In genomic region chr14:39563361-39563760, GRCh38 we compare ENCODE assay signal across 26 cellular contexts.
"Had no signal": no experiment of that assay in that cellular context is flagged by ENCODE, and none has a peak within 500 bp of the region (broad histone marks: within the 10 kb centered on the region; RNA-seq: fewer than 3 reads in every experiment).

No MANE protein-coding gene starts in this region.

- H3K27me3 Mint-ChIP-seq: naive B cell, progenitor cell of endocrine pancreas had no signal

- H3K4me3 ChIP-seq: left lung, lower lobe of right lung, ovary, skin epidermis, spleen, stomach, testis, thyroid gland, transverse colon, upper lobe of left lung, vagina had no signal

- H3K36me3 ChIP-seq: left lung, lower lobe of right lung, ovary, spleen, stomach, thyroid gland, transverse colon, upper lobe of left lung, vagina had no signal

- H3K9me3 ChIP-seq: ovary, testis, thyroid gland had no signal

- H3K27ac Mint-ChIP-seq: naive B cell; natural killer cell; nephron progenitor cell; progenitor cell of endocrine pancreas; stimulated activated effector memory CD8-positive, alpha-beta T cell treated with anti-CD3 and anti-CD28 coated beads, Interleukin-12 subunit alpha, Interleukin-12 subunit beta, amount 100 ng/mL, for 72 hours had no signal

- H3K27me3 ChIP-seq: left lung, ovary, spleen, stomach, testis, thyroid gland, transverse colon, upper lobe of left lung, vagina had no signal

- H3K4me1 Mint-ChIP-seq: naive B cell; natural killer cell; nephron progenitor cell; stimulated activated effector memory CD8-positive, alpha-beta T cell treated with anti-CD3 and anti-CD28 coated beads, Interleukin-12 subunit alpha, Interleukin-12 subunit beta, amount 100 ng/mL, for 72 hours had no signal

- H3K4me3 Mint-ChIP-seq: naive B cell; natural killer cell; nephron progenitor cell; stimulated activated effector memory CD8-positive, alpha-beta T cell treated with anti-CD3 and anti-CD28 coated beads, Interleukin-12 subunit alpha, Interleukin-12 subunit beta, amount 100 ng/mL, for 72 hours had no signal

- H3K4me1 ChIP-seq: left lung, lower lobe of right lung, spleen, stomach, testis, thyroid gland, transverse colon, upper lobe of left lung, vagina had no signal

- ATAC-seq: left colon; left lung; lower lobe of right lung; natural killer cell; right cardiac atrium; sciatic nerve; stimulated activated effector memory CD8-positive, alpha-beta T cell treated with anti-CD3 and anti-CD28 coated beads, Interleukin-12 subunit alpha, Interleukin-12 subunit beta, amount 100 ng/mL, for 72 hours had no signal

- H3K36me3 Mint-ChIP-seq: stimulated activated effector memory CD8-positive, alpha-beta T cell treated with anti-CD3 and anti-CD28 coated beads, Interleukin-12 subunit alpha, Interleukin-12 subunit beta, amount 100 ng/mL, for 72 hours had no signal

- DNase-seq: hippocampal formation; kidney glomerular epithelial cell; left colon; left lung; lower lobe of right lung; mammary epithelial cell; mesenchymal stem cell; naive B cell; natural killer cell; nephron progenitor cell; ovary; retina; right cardiac atrium; spleen; stimulated activated CD4-positive, alpha-beta T cell treated with anti-CD3 and anti-CD28 coated beads, Interleukin-4, amount 100 ng/mL, for 24 hours; stimulated activated naive CD4-positive, alpha-beta T cell; stomach; testis; thyroid gland; transverse colon; upper lobe of left lung had no signal

- H3K27ac ChIP-seq: left lung, lower lobe of right lung, ovary, skin epidermis, spleen, stomach, testis, thyroid gland, transverse colon, upper lobe of left lung, vagina had no signal
